1 cellular context compared by ENCODE assay signal in the genomic region with DNA sequence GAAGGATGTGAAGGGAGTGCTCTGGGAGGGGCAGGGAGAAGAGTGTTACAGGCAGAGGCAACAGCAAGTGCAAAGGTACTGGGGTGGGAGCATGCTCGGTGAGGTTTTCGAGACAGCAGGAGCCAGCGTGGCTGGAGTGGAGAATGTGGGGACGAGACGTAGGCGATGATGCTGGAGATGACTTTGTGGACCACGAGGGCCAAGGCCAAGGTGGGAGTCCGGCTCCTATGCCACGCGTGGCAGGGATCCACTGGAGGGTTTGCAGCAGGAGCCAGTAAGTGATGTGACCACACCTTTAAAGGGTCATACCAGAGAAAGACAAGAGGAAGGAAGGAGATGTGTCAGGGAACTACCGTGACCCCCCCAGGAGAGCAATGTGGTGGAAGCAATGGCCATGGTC.
TF ChIP-seq lines count a peak whose summit lies in the region.

No MANE protein-coding gene starts in this region.

TF ChIP-seq in SK-N-SH treated with all-trans-retinoic acid at 6 μM for 48 hours, 23 proteins besides CTCF, POLR2A, EP300 and RAD21 (continued from another document):
- TF ChIP-seq, protein P1, sequence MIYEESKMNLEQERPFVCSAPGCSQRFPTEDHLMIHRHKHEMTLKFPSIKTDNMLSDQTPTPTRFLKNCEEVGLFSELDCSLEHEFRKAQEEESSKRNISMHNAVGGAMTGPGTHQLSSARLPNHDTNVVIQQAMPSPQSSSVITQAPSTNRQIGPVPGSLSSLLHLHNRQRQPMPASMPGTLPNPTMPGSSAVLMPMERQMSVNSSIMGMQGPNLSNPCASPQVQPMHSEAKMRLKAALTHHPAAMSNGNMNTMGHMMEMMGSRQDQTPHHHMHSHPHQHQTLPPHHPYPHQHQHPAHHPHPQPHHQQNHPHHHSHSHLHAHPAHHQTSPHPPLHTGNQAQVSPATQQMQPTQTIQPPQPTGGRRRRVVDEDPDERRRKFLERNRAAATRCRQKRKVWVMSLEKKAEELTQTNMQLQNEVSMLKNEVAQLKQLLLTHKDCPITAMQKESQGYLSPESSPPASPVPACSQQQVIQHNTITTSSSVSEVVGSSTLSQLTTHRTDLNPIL (CRISPR knock-in tag; IDR thresholded peaks at IDR 0.05; ENCODE audit: low read depth) = no peak
- TF ChIP-seq ZFP3 (CRISPR knock-in tag; IDR thresholded peaks at IDR 0.05) (no peak), ARNTL (CRISPR knock-in tag; IDR thresholded peaks at IDR 0.05; ENCODE audit: borderline replicate concordance, low read depth) (no peak), POU6F1 (CRISPR knock-in tag; IDR thresholded peaks at IDR 0.05; ENCODE audit: borderline replicate concordance, low read depth) (no peak), RARB (CRISPR knock-in tag; IDR thresholded peaks at IDR 0.05) (no peak), CSDC2 (CRISPR knock-in tag; IDR thresholded peaks at IDR 0.05) (no peak), ZFP30 (CRISPR knock-in tag; IDR thresholded peaks at IDR 0.05) (no peak), BACH2 (CRISPR knock-in tag; IDR thresholded peaks at IDR 0.05; ENCODE audit: borderline replicate concordance) (no peak)
